In the genomic region with DNA sequence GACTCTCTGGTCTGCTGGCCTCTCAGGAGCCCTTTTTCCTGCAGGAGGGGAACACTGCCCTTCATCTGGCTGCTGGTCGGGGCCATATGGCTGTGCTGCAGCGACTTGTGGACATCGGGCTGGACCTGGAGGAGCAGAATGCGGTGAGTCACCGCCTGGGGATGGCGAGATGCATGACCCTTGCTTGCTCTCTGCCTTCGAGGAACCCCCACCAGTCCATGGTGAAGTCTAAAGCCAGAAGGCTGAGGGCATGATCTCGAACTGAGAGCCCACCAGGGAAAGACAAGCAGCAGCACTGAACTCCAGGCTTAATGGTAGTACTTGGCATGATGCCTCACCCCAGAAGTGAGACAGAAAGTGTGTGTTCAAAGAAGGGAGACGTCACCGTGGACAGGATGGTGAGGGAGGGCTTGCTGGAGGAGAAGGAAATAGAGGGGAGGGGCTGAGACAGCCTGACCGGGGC, we compare ENCODE assay signal across 15 cellular contexts. TPM values are rescaled to one million over a fixed set of nuclear protein-coding genes. Genes with fewer than 3 reads are reported as not detected.
A peak's percentile ranks its signal among the peaks of the same experiment; 100 is the strongest.
DNase-seq lines count a peak whose midpoint lies in the region; FAIRE-seq and TF ChIP-seq lines count a peak whose summit lies in the region.
"Had no signal": no experiment of that assay in that cellular context is flagged by ENCODE, and none has a peak within 500 bp of the region (broad histone marks: within the 10 kb centered on the region; RNA-seq: fewer than 3 reads in every experiment).

No MANE protein-coding gene starts in this region.

- FAIRE-seq in GM12891 (lab: Jason Lieb, UNC), result peak; percentile 48
- FAIRE-seq: H1 had no signal

- TF ChIP-seq POLR2A in GM12891 (IDR thresholded peaks at IDR 0.05; ENCODE audit: low read depth, low read length), result no peak

- DNase-seq in A172 (ENCODE audit: low spot score) (peak; percentile 65), GM12891 (ENCODE audit: insufficient read length, low spot score) (no peak), amniotic epithelial cell (ENCODE audit: low read depth) (peak; percentile 67), iPS-NIHi11 (ENCODE audit: low spot score) (peak; percentile 11), NCI-H2227 (lab: John Stamatoyannopoulos, UW; ENCODE audit: unreplicated experiment) (no peak), NCI-H2196 (lab: John Stamatoyannopoulos, UW; ENCODE audit: unreplicated experiment) (no peak), UCSD-AML1 (lab: John Stamatoyannopoulos, UW; ENCODE audit: unreplicated experiment) (no peak), NCI-H82 treated with DMSO at 0.1 percent for 48 hours (lab: John Stamatoyannopoulos, UW; ENCODE audit: unreplicated experiment) (no peak)
- DNase-seq: activated CD4-positive, alpha-beta T cell treated with anti-CD3 and anti-CD28 coated beads, Interleukin-2, amount 10 ng/mL, durations not matched to agents 7 days and 5 days; activated effector memory CD4-positive, alpha-beta T cell treated with Interleukin-2 at 50 U/mL for 16 hours; DMS153; MV-4-11; PC-3; stimulated activated CD4-positive, alpha-beta T cell treated with anti-CD3 and anti-CD28 coated beads, Interleukin-2, amount 100 ng/mL, for 24 hours had no signal

TF ChIP-seq in GM12891, 5 proteins besides CTCF, POLR2A, EP300 and RAD21:
- TF ChIP-seq TAF1 (IDR thresholded peaks at IDR 0.05; ENCODE audit: low read depth, low read length) (no peak), SPI1 (IDR thresholded peaks at IDR 0.05; ENCODE audit: low read depth, low read length) (no peak), PAX5 (IDR thresholded peaks at IDR 0.05; ENCODE audit: insufficient read depth, low read length, severe bottlenecking) (no peak), POU2F2 (IDR thresholded peaks at IDR 0.05; ENCODE audit: low read depth, low read length) (no peak), POLR2AphosphoS5 (IDR thresholded peaks at IDR 0.05; ENCODE audit: low read depth, low read length) (no peak)

RNA-seq across cellular contexts. Expression of gene ANKDD1A, which starts 19.1 kb away (rescaled TPM):
- total RNA-seq in A172 (2014; rRNA removed; shearing (Covaris generic)), result 5.9 and 15.7 TPM in 2 replicates
- polyA plus RNA-seq in GM12891 (2012; ENCODE audit: low read depth, missing spikeins), result 1.9 TPM

RNA-seq across cellular contexts. Expression of gene SPG21, which starts 58.9 kb away (rescaled TPM):
- 102 and 113 TPM in 2 replicates for total RNA-seq in A172 (2014; rRNA removed; shearing (Covaris generic))
- 43.5 TPM for polyA plus RNA-seq in GM12891 (2012; ENCODE audit: low read depth, missing spikeins)

Comparison
In these comparisons a context has a peak if more than half of its experiments do, and no peak if none do; other contexts are left out.
1. DNase-seq: peak in A172 (single experiment), amniotic epithelial cell (single experiment) and iPS-NIHi11 (single experiment); none in GM12891 (single experiment), NCI-H2227 (single experiment), NCI-H2196 (single experiment), UCSD-AML1 (single experiment) and NCI-H82 treated with DMSO at 0.1 percent for 48 hours (single experiment).